Comparison of ENCODE assay signal across 10 cellular contexts in the genomic region with DNA sequence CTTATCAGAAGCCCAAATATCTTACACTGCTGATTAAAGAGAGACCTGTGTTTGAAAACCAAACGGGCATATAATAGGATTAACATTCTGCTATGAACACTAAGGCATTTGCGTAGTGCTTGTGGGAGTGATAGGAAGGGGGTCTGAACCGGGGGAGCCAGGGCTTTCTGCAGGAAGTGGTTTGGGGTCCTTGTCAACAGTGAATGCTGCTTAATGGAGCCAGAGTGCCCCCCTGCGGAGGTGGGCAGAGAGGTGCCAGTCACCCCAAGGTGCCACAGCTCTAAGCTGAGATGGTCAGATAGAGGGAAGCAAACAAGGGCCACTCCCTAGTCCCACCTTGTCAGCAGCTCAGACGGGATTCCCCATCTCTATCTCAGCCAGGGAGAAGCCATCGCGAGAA. TPM values are rescaled to one million over a fixed set of nuclear protein-coding genes. Genes with fewer than 3 reads are reported as not detected.
DNase-seq lines count a peak whose midpoint lies in the region; ATAC-seq and TF ChIP-seq lines count a peak whose summit lies in the region.
"Had no signal": no experiment of that assay in that cellular context is flagged by ENCODE, and none has a peak within 500 bp of the region (broad histone marks: within the 10 kb centered on the region; RNA-seq: fewer than 3 reads in every experiment).

No MANE protein-coding gene starts in this region.

- in situ Hi-C loops in SK-MEL-5 (cut with HindIII; ENCODE audit: low pct_unique_long_range_greater_than_20kb, low sequenced_read_pairs), result no loop called here

- intact Hi-C loops in Caco-2 (cut with micrococcal nuclease; ENCODE audit: unreplicated experiment), result no loop called here

- peaks cover 60% of the 10 kb centered on the region for H3K4me1 Mint-ChIP-seq in brain
- peaks cover 27% of the 10 kb centered on the region for H3K4me1 Mint-ChIP-seq in Caco-2 (ENCODE audit: low read depth, unreplicated experiment)

- peaks cover 17% of the 10 kb centered on the region for H3K4me1 ChIP-seq in Caco-2

- no peaks in the 10 kb centered on the region for H3K9me3 Mint-ChIP-seq in brain
- H3K9me3 Mint-ChIP-seq in Caco-2 (ENCODE audit: unreplicated experiment), result no peaks in the 10 kb centered on the region

- BruUV-seq in Caco-2 (replicated peaks; lab: Mats Ljungman, UMichigan), result no TSS peak

- H3K36me3 ChIP-seq in Caco-2 (ENCODE audit: control insufficient read depth, insufficient read depth, low read length), result no peaks in the 10 kb centered on the region

- TF ChIP-seq CTCF in brain (conservative IDR thresholded peaks at IDR 0.05) (no peak), Caco-2 (IDR thresholded peaks at IDR 0.05; ENCODE audit: insufficient read depth in 1 of 2, low read depth in 1 of 2, low read length in 1 of 2, severe bottlenecking in 1 of 2, unreplicated experiment in 1 of 2) (no peak)

- H3K27me3 Mint-ChIP-seq in brain (peaks cover 5% of the 10 kb centered on the region), Caco-2 (ENCODE audit: insufficient read depth, unreplicated experiment) (no peaks in the 10 kb centered on the region)

- H3K9me3 ChIP-seq in Caco-2, result no peaks in the 10 kb centered on the region

- POLR2A ChIA-PET in Caco-2 (lab: Charles Lee), result interaction anchor here (0.7 kb wide), 1 partner anchor 205 kb away, joined by 8 read pairs; no protein-coding TSS in a partner anchor

- H3K27ac Mint-ChIP-seq in brain (peak overlapping the region in 3 of 5 experiments; percentile 24 to 80 (median 74)), Caco-2 (ENCODE audit: unreplicated experiment) (no peak overlapping the region)

- ATAC-seq in HG02840 (IDR thresholded peaks at IDR 0.05; ENCODE audit: low FRiP score, unreplicated experiment), result no peak
- no peak for ATAC-seq in HG03442 (IDR thresholded peaks at IDR 0.05; ENCODE audit: unreplicated experiment)

- no peaks in the 10 kb centered on the region for H3K27me3 ChIP-seq in Caco-2 (replicated peaks; ENCODE audit: control insufficient read depth, insufficient read depth, low read length)

- H3K4me3 Mint-ChIP-seq in brain (peak overlapping the region in 4 of 5 experiments; percentile 53 to 98 (median 76)), Caco-2 (ENCODE audit: unreplicated experiment) (no peak overlapping the region)

- DNase-seq in activated CD8-positive, alpha-beta memory T cell treated with anti-CD3 and anti-CD28 coated beads for 24 hours, result peak; percentile 73
- no peak for DNase-seq in activated CD8-positive, alpha-beta memory T cell treated with anti-CD3 and anti-CD28 coated beads, Interleukin-2, amount 50 U/mL, for 48 hours
- DNase-seq in SK-MEL-5 (ENCODE audit: low read depth, low spot score) (peak; percentile 16), Caco-2 (no peak)
- DNase-seq in stimulated activated CD8-positive, alpha-beta memory T cell treated with anti-CD3 and anti-CD28 coated beads, Interleukin-2, amount 100 ng/mL, for 48 hours (ENCODE audit: low read depth in 2 of 2), result peak; percentile 31 to 41
- DNase-seq: NCI-H1436 treated with DMSO at 0.1 percent for 48 hours had no signal

- H3K36me3 Mint-ChIP-seq in brain (peaks cover 16% of the 10 kb centered on the region), Caco-2 (ENCODE audit: insufficient read depth, unreplicated experiment) (peaks cover 55% of the 10 kb centered on the region)

- H3K4me3 ChIP-seq in Caco-2 (ENCODE audit: low read depth, low read length), result no peak overlapping the region

- CTCF ChIA-PET in Caco-2 (lab: Charles Lee), result no interaction called here

RNA-seq across cellular contexts. Expression of a gene that starts 17.6 kb away (rescaled TPM):
- total RNA-seq in SK-MEL-5 (2014; rRNA removed; shearing (Covaris generic)), result 4.7 and 5.2 TPM in 2 replicates
- polyA plus RNA-seq in SK-MEL-5 (2015; cell fraction: cytosol; rRNA removed), result 51.2 and 67.6 TPM in 2 replicates
- polyA plus RNA-seq in SK-MEL-5 (2015; cell fraction: nucleus; rRNA removed), result 45.3 and 121 TPM in 2 replicates
- polyA plus RNA-seq in brain (ENCODE audit: insufficient read depth, low read depth, low replicate concordance), result 64.4 TPM
- total RNA-seq in Caco-2 (2022), result 84.9 and 92.8 TPM in 2 replicates

RNA-seq across cellular contexts. Expression of a gene that starts 17.8 kb away (rescaled TPM):
- 2.8 and 3.1 TPM in 2 replicates for total RNA-seq in SK-MEL-5 (2014; rRNA removed; shearing (Covaris generic))
- 1.5 and 2.0 TPM in 2 replicates for polyA plus RNA-seq in SK-MEL-5 (2015; cell fraction: cytosol; rRNA removed)
- 4.8 and 6.6 TPM in 2 replicates for polyA plus RNA-seq in SK-MEL-5 (2015; cell fraction: nucleus; rRNA removed)
- polyA plus RNA-seq in brain (ENCODE audit: insufficient read depth, low read depth, low replicate concordance), result 0.78 TPM
- 3.7 and 3.8 TPM in 2 replicates for total RNA-seq in Caco-2 (2022)

RNA-seq across cellular contexts. Expression of a gene that starts 34.2 kb away (rescaled TPM):
- total RNA-seq in SK-MEL-5 (2014; rRNA removed; shearing (Covaris generic)), result not detected in 2 replicates
- polyA plus RNA-seq in SK-MEL-5 (2015; cell fraction: cytosol; rRNA removed), result not detected in 2 replicates
- not detected in 2 replicates for polyA plus RNA-seq in SK-MEL-5 (2015; cell fraction: nucleus; rRNA removed)
- not detected for polyA plus RNA-seq in brain (ENCODE audit: insufficient read depth, low read depth, low replicate concordance)
- total RNA-seq in Caco-2 (2022), result not detected in 2 replicates
- polyA plus RNA-seq: AG04450 had no signal

RNA-seq across cellular contexts. Expression of a gene that starts 39.7 kb away (rescaled TPM):
- total RNA-seq in SK-MEL-5 (2014; rRNA removed; shearing (Covaris generic)), result 19.0 and 23.6 TPM in 2 replicates
- 11.1 and 18.0 TPM in 2 replicates for polyA plus RNA-seq in SK-MEL-5 (2015; cell fraction: cytosol; rRNA removed)
- 6.2 and 10.9 TPM in 2 replicates for polyA plus RNA-seq in SK-MEL-5 (2015; cell fraction: nucleus; rRNA removed)
- 29.2 TPM for polyA plus RNA-seq in brain (ENCODE audit: insufficient read depth, low read depth, low replicate concordance)
- total RNA-seq in Caco-2 (2022), result 11.8 and 20.2 TPM in 2 replicates

Comparison
In these comparisons a context has a peak if more than half of its experiments do, and no peak if none do; other contexts are left out.
1. DNase-seq: peak in activated CD8-positive, alpha-beta memory T cell treated with anti-CD3 and anti-CD28 coated beads for 24 hours (single experiment), SK-MEL-5 (single experiment) and stimulated activated CD8-positive, alpha-beta memory T cell treated with anti-CD3 and anti-CD28 coated beads, Interleukin-2, amount 100 ng/mL, for 48 hours (2 of 2); none in activated CD8-positive, alpha-beta memory T cell treated with anti-CD3 and anti-CD28 coated beads, Interleukin-2, amount 50 U/mL, for 48 hours (single experiment) and Caco-2 (0 of 2).
2. RNA of a gene that starts 17.6 kb away (total RNA-seq): 84.9 to 92.8 TPM in Caco-2; 4.7 to 5.2 TPM in SK-MEL-5; every median in the first group is over 10 times any median in the second.